In genomic region chr15:63582179-63582578, GRCh38 we compare ENCODE assay signal across 25 cellular contexts. TPM values are rescaled to one million over a fixed set of nuclear protein-coding genes. Genes with fewer than 3 reads are reported as not detected.
DNase-seq lines count a peak whose midpoint lies in the region; ATAC-seq, FAIRE-seq and TF ChIP-seq lines count a peak whose summit lies in the region.
"Had no signal": no experiment of that assay in that cellular context is flagged by ENCODE, and none has a peak within 500 bp of the region (broad histone marks: within the 10 kb centered on the region; RNA-seq: fewer than 3 reads in every experiment).

No MANE protein-coding gene starts in this region.

- no peak for TF ChIP-seq RAD21 in GM12878 (IDR thresholded peaks at IDR 0.05; ENCODE audit: insufficient read depth, low read depth, low read length)

- peaks cover 4 to 6% of the 10 kb centered on the region in 2 experiments for H3K36me3 ChIP-seq in HEK293 (ENCODE audit: control insufficient read depth in 2 of 2, insufficient read depth in 1 of 2, low read length in 2 of 2)
- H3K36me3 ChIP-seq in GM12878 (ENCODE audit: control insufficient read depth in 2 of 2, insufficient read depth in 2 of 2, low read length in 1 of 2) = peaks cover 5 to 14% of the 10 kb centered on the region in 2 experiments; a peak in 3 of 4 replicates
- H3K36me3 ChIP-seq in neutrophil = peaks cover 77% of the 10 kb centered on the region
- H3K36me3 ChIP-seq: brain microvascular endothelial cell had no signal

- H3K4me3 ChIP-seq in HEK293 (ENCODE audit: low read depth, low read length) (no peak overlapping the region), GM12878 (no peak overlapping the region), neutrophil (ENCODE audit: low read depth in 1 of 2, low read length in 1 of 2) (no peak overlapping the region)
- H3K4me3 ChIP-seq: A549; BLaER1 treated with 17β-estradiol and CSF1 and Interleukin-3, amounts not matched to agents 10 nM and 100 nM; coronary artery; hepatocyte; lung; MG63; PC-9; SJSA1 had no signal

- H3K4me1 ChIP-seq in HEK293 (ENCODE audit: control insufficient read depth, insufficient read depth, low read length) (no peaks in the 10 kb centered on the region), GM12878 (ENCODE audit: control insufficient read depth, insufficient read depth, low read length) (no peaks in the 10 kb centered on the region), neutrophil (ENCODE audit: control insufficient read depth in 1 of 2, insufficient read depth in 1 of 2, low read depth in 1 of 2, low read length in 1 of 2) (no peaks in the 10 kb centered on the region)
- H3K4me1 ChIP-seq: BLaER1 treated with 17β-estradiol and CSF1 and Interleukin-3, amounts not matched to agents 10 nM and 100 nM had no signal

- no peak for DNase-seq in activated CD4-positive, alpha-beta memory T cell treated with anti-CD3 and anti-CD28 coated beads for 36 hours
- DNase-seq in activated CD4-positive, alpha-beta memory T cell treated with anti-CD3 and anti-CD28 coated beads, Interleukin-2, amount 10 ng/mL, durations not matched to agents 7 days and 5 days = no peak
- DNase-seq in GM12878 (ENCODE audit: low read depth, low spot score) (no peak), SW 1271 (lab: John Stamatoyannopoulos, UW) (no peak), OCI-M2 (lab: John Stamatoyannopoulos, UW; ENCODE audit: unreplicated experiment) (no peak)
- DNase-seq: brain microvascular endothelial cell; H9; kidney; MG63; NCI-H1436 treated with DMSO at 0.1 percent for 48 hours; NCI-H774; PC-9; stimulated activated CD4-positive, alpha-beta T cell treated with anti-CD3 and anti-CD28 coated beads, Interleukin-2, amount 100 ng/mL, for 48 hours had no signal

- ATAC-seq in GM12878 = peak; percentile 31; the same call in 1 of the 3 replicates
- ATAC-seq in GM19351 (IDR thresholded peaks at IDR 0.05; ENCODE audit: unreplicated experiment) = no peak

- H3K79me2 ChIP-seq in GM12878 (ENCODE audit: control insufficient read depth, insufficient read depth, low read length) = no peaks in the 10 kb centered on the region
- H3K79me2 ChIP-seq: hepatocyte had no signal

- no peak for TF ChIP-seq EP300 in GM12878 (IDR thresholded peaks at IDR 0.05; ENCODE audit: borderline replicate concordance in 1 of 2, control insufficient read depth in 1 of 2, low read depth in 2 of 2, low read length in 2 of 2)

- H3K4me1 Mint-ChIP-seq in activated CD4-positive, alpha-beta memory T cell treated with anti-CD3 and anti-CD28 coated beads for 36 hours (ENCODE audit: low read depth) = peaks cover 20% of the 10 kb centered on the region
- H3K4me1 Mint-ChIP-seq in activated CD4-positive, alpha-beta memory T cell treated with anti-CD3 and anti-CD28 coated beads, Interleukin-2, amount 10 ng/mL, durations not matched to agents 7 days and 5 days = no peaks in the 10 kb centered on the region

- no peak overlapping the region for H3K4me3 Mint-ChIP-seq in activated CD4-positive, alpha-beta memory T cell treated with anti-CD3 and anti-CD28 coated beads for 36 hours
- H3K4me3 Mint-ChIP-seq in activated CD4-positive, alpha-beta memory T cell treated with anti-CD3 and anti-CD28 coated beads, Interleukin-2, amount 10 ng/mL, durations not matched to agents 7 days and 5 days = no peak overlapping the region
- H3K4me3 Mint-ChIP-seq: H9 had no signal

- H3K27me3 ChIP-seq in GM12878 (replicated peaks in 1 of 2; ENCODE audit: control insufficient read depth in 2 of 2, insufficient read depth in 2 of 2, low read length in 1 of 2) (no peaks in the 10 kb centered on the region), neutrophil (no peaks in the 10 kb centered on the region)
- H3K27me3 ChIP-seq: BLaER1 treated with 17β-estradiol and CSF1 and Interleukin-3, amounts not matched to agents 10 nM and 100 nM; brain microvascular endothelial cell; hepatocyte; MG63; SJSA1 had no signal

- H2AFZ ChIP-seq in GM12878 (ENCODE audit: control insufficient read depth, low read depth, low read length) = no peak overlapping the region
- H2AFZ ChIP-seq: hepatocyte, PC-9 had no signal

- in situ Hi-C loops in GM12878 (cut with MboI) = loop anchor here (25.0 kb wide), 1 partner anchor 295 kb away; the partner anchor contains the start of gene APH1B

- no peaks in the 10 kb centered on the region for H3K27me3 Mint-ChIP-seq in activated CD4-positive, alpha-beta memory T cell treated with anti-CD3 and anti-CD28 coated beads for 36 hours
- no peaks in the 10 kb centered on the region for H3K27me3 Mint-ChIP-seq in activated CD4-positive, alpha-beta memory T cell treated with anti-CD3 and anti-CD28 coated beads, Interleukin-2, amount 10 ng/mL, durations not matched to agents 7 days and 5 days
- H3K27me3 Mint-ChIP-seq: progenitor cell of endocrine pancreas had no signal

- H3K27ac ChIP-seq in HEK293 (ENCODE audit: extremely low read depth, low read depth, low read length) = no peak overlapping the region
- H3K27ac ChIP-seq in GM12878 (ENCODE audit: control insufficient read depth, insufficient read depth) = no peak overlapping the region
- peak overlapping the region; percentile 27 for H3K27ac ChIP-seq in neutrophil
- H3K27ac ChIP-seq: A549; BLaER1 treated with 17β-estradiol and CSF1 and Interleukin-3, amounts not matched to agents 10 nM and 100 nM; coronary artery; hepatocyte; PC-9; SJSA1 had no signal

- CTCF ChIA-PET in activated CD4-positive, alpha-beta memory T cell treated with anti-CD3 and anti-CD28 coated beads for 36 hours (lab: Charles Lee) = interaction anchor here (1.1 to 1.5 kb wide), 2 partner anchors 13 to 116 kb away, joined by 3 read pairs; no protein-coding TSS in a partner anchor
- CTCF ChIA-PET in activated CD4-positive, alpha-beta memory T cell treated with anti-CD3 and anti-CD28 coated beads, Interleukin-2, amount 10 ng/mL, durations not matched to agents 7 days and 5 days (lab: Charles Lee) = no interaction called here
- CTCF ChIA-PET in HEK293 (lab: Yijun Ruan, JAX) (no interaction called here), GM12878 (lab: Yijun Ruan, JAX) (interaction anchor here (1.4 kb wide), 3 partner anchors 17 to 115 kb away, joined by 3 to 5 read pairs (median 3); no protein-coding TSS in a partner anchor)

- no peak overlapping the region for H3K9ac ChIP-seq in GM12878 (ENCODE audit: control insufficient read depth, insufficient read depth, low read length)
- H3K9ac ChIP-seq: BLaER1 treated with 17β-estradiol and CSF1 and Interleukin-3, amounts not matched to agents 10 nM and 100 nM had no signal

- RAD21 ChIA-PET in GM12878 (lab: Charles Lee; ENCODE audit: unreplicated experiment) = no interaction called here

- H3K9me3 ChIP-seq in HEK293 (ENCODE audit: control insufficient read depth, insufficient read depth, low read depth, low read length) (no peaks in the 10 kb centered on the region), GM12878 (replicated peaks; ENCODE audit: control insufficient read depth, insufficient read depth, low read length) (no peaks in the 10 kb centered on the region; the same call in 2 of the 3 replicates), neutrophil (no peaks in the 10 kb centered on the region)
- H3K9me3 ChIP-seq: A549, MG63, SJSA1 had no signal

- TF ChIP-seq POLR2A in GM12878 (IDR thresholded peaks at IDR 0.05; ENCODE audit: low read depth, low read length) = no peak

- no TSS peak for BruUV-seq in GM12878 (replicated peaks; lab: Mats Ljungman, UMichigan)

- peaks cover 39% of the 10 kb centered on the region for H3K36me3 Mint-ChIP-seq in activated CD4-positive, alpha-beta memory T cell treated with anti-CD3 and anti-CD28 coated beads for 36 hours
- peaks cover 51% of the 10 kb centered on the region for H3K36me3 Mint-ChIP-seq in activated CD4-positive, alpha-beta memory T cell treated with anti-CD3 and anti-CD28 coated beads, Interleukin-2, amount 10 ng/mL, durations not matched to agents 7 days and 5 days (ENCODE audit: low read depth)

- FAIRE-seq in GM12878 (lab: Jason Lieb, UNC) = no peak
- FAIRE-seq: A549, GM12892, kidney, urothelium cell line had no signal

- peak overlapping the region; percentile 69 for H3K27ac Mint-ChIP-seq in activated CD4-positive, alpha-beta memory T cell treated with anti-CD3 and anti-CD28 coated beads for 36 hours
- no peak overlapping the region for H3K27ac Mint-ChIP-seq in activated CD4-positive, alpha-beta memory T cell treated with anti-CD3 and anti-CD28 coated beads, Interleukin-2, amount 10 ng/mL, durations not matched to agents 7 days and 5 days
- H3K27ac Mint-ChIP-seq: progenitor cell of endocrine pancreas had no signal

- SMC1A ChIA-PET in GM12878 (lab: Charles Lee; ENCODE audit: uncharacterized antibody, unreplicated experiment) = interaction anchor here (1.3 to 2.3 kb wide), 5 partner anchors 11 to 109 kb away, joined by 3 to 13 read pairs (median 4); no protein-coding TSS in a partner anchor

- H3K4me2 ChIP-seq in GM12878 (ENCODE audit: control insufficient read depth, insufficient read depth) = no peak overlapping the region
- H3K4me2 ChIP-seq: A549; BLaER1 treated with 17β-estradiol and CSF1 and Interleukin-3, amounts not matched to agents 10 nM and 100 nM; hepatocyte; PC-9 had no signal

- intact Hi-C loops in activated CD4-positive, alpha-beta memory T cell treated with anti-CD3 and anti-CD28 coated beads for 36 hours (cut with micrococcal nuclease) = no loop called here
- intact Hi-C loops in GM12878 (cut with micrococcal nuclease; ENCODE audit: unreplicated experiment) = no loop called here

- POLR2A ChIA-PET in activated CD4-positive, alpha-beta memory T cell treated with anti-CD3 and anti-CD28 coated beads for 36 hours (lab: Charles Lee) = no interaction called here
- POLR2A ChIA-PET in activated CD4-positive, alpha-beta memory T cell treated with anti-CD3 and anti-CD28 coated beads, Interleukin-2, amount 10 ng/mL, durations not matched to agents 7 days and 5 days (lab: Charles Lee) = interaction anchor here (2.5 kb wide), 1 partner anchor 13 kb away, joined by 6 read pairs; no protein-coding TSS in a partner anchor
- POLR2A ChIA-PET in HEK293 (lab: Yijun Ruan, JAX) = no interaction called here
- POLR2A ChIA-PET in GM12878 (lab: Charles Lee) = no interaction called here

- H3K9me3 Mint-ChIP-seq in activated CD4-positive, alpha-beta memory T cell treated with anti-CD3 and anti-CD28 coated beads for 36 hours = peaks cover 3% of the 10 kb centered on the region
- no peaks in the 10 kb centered on the region for H3K9me3 Mint-ChIP-seq in activated CD4-positive, alpha-beta memory T cell treated with anti-CD3 and anti-CD28 coated beads, Interleukin-2, amount 10 ng/mL, durations not matched to agents 7 days and 5 days
- H3K9me3 Mint-ChIP-seq: H9 had no signal

- no peak for TF ChIP-seq CTCF in HEK293 (tag by site-specific recombination; IDR thresholded peaks at IDR 0.05)
- no peak for TF ChIP-seq CTCF in GM12878 (IDR thresholded peaks at IDR 0.05 in 2 of 3, conservative IDR thresholded peaks at IDR 0.05 in 1 of 3; ENCODE audit: control insufficient read depth in 2 of 3, extremely low read depth in 1 of 3, insufficient read depth in 1 of 3, low read depth in 3 of 3, low read length in 3 of 3)
- TF ChIP-seq CTCF in neutrophil (IDR thresholded peaks at IDR 0.05) = no peak

- H4K20me1 ChIP-seq in GM12878 (ENCODE audit: control insufficient read depth, insufficient read depth) = no peaks in the 10 kb centered on the region; the same call in 1 of the 2 replicates

RNA-seq across cellular contexts. Expression of gene FBXL22, which starts 15.0 kb away (rescaled TPM):
- total RNA-seq in activated CD4-positive, alpha-beta memory T cell treated with anti-CD3 and anti-CD28 coated beads for 36 hours = under 1 TPM; 0.48 to 0.74 TPM
- total RNA-seq in activated CD4-positive, alpha-beta memory T cell treated with anti-CD3 and anti-CD28 coated beads, Interleukin-2, amount 10 ng/mL, durations not matched to agents 7 days and 5 days = 1 to 10 TPM in 1 of 2 experiments, under 1 TPM in 1; 0.28 to 1.0 TPM
- total RNA-seq in GM12878 (2013; cell fraction: nucleolus; rRNA removed) = 1.2 and 2.1 TPM in 2 replicates
- total RNA-seq in GM12878 (2014; rRNA removed) (0.62 and 0.87 TPM in 2 replicates), GM12878 (2014; rRNA removed; fragmentation: Illumina TruSeq; extraction: Trizol) (0.28 and 0.40 TPM in 2 replicates), GM12878 (2021) (0.45 and 0.82 TPM in 2 replicates)
- polyA plus RNA-seq in GM12878 (2011; ENCODE audit: low read depth) = 0.16 TPM
- polyA plus RNA-seq in GM12878 (2011; rRNA removed) (0.10 and 0.24 TPM in 2 replicates), GM12878 (2014; fragmentation: Illumina TruSeq; extraction: Trizol) (0.24 and 0.41 TPM in 2 replicates), GM12878 (2014; fragmentation: Nextera tagmentation; extraction: Ambion mirVana) (under 1 TPM; 0.05 to 0.07 TPM), GM12878 (2014; rRNA removed) (0.34 and 0.67 TPM in 2 replicates), GM12878 (2016; fragmentation: Nextera tagmentation; extraction: Ambion mirVana) (1 to 10 TPM; 2.4 to 2.6 TPM)
- 0.12 and 0.28 TPM in 2 replicates for polyA plus RNA-seq in GM12878 (2011; cell fraction: cytosol; rRNA removed)
- 0.52 and 0.76 TPM in 2 replicates for polyA plus RNA-seq in GM12878 (2011; cell fraction: nucleus; rRNA removed)
- 0.52 and 0.57 TPM in 2 replicates for polyA plus RNA-seq in GM12878 (2012)
- polyA minus RNA-seq in GM12878 (2011; rRNA and poly(A)+ RNA removed) = 0.46 and 0.51 TPM in 2 replicates
- polyA minus RNA-seq in GM12878 (2011; cell fraction: cytosol; rRNA and poly(A)+ RNA removed) = 1.7 TPM in 1 of 2 replicates, not detected in the other
- 2.1 and 2.8 TPM in 2 replicates for polyA minus RNA-seq in GM12878 (2011; cell fraction: nucleus; rRNA and poly(A)+ RNA removed)

Comparison
In these comparisons a context has a peak if more than half of its experiments do, and no peak if none do; other contexts are left out.
1. CTCF ChIA-PET loops: an anchor here in activated CD4-positive, alpha-beta memory T cell treated with anti-CD3 and anti-CD28 coated beads for 36 hours (1.1 to 1.5 kb wide) and GM12878 (1.4 kb wide); none called in activated CD4-positive, alpha-beta memory T cell treated with anti-CD3 and anti-CD28 coated beads, Interleukin-2, amount 10 ng/mL, durations not matched to agents 7 days and 5 days and HEK293.